In genomic region chr19:34269968-34270621, GRCh38 we compare ENCODE assay signal across 8 cellular contexts. TPM values are rescaled to one million over a fixed set of nuclear protein-coding genes. Genes with fewer than 3 reads are reported as not detected.
DNase-seq lines count a peak whose midpoint lies in the region; ATAC-seq and TF ChIP-seq lines count a peak whose summit lies in the region.

No MANE protein-coding gene starts in this region.

- H3K27ac ChIP-seq in left ventricle myocardium inferior (replicated peaks), result peak overlapping the region; percentile 88

- TF ChIP-seq CTCF in GM13977 (IDR thresholded peaks at IDR 0.05; ENCODE audit: extremely low read depth, insufficient read depth, missing control alignments) (no peak), left ventricle myocardium inferior (IDR thresholded peaks at IDR 0.05; ENCODE audit: borderline replicate concordance) (no peak)

- H3K36me3 Mint-ChIP-seq in activated naive CD4-positive, alpha-beta T cell treated with anti-CD3 and anti-CD28 coated beads, Interleukin-2, amount 50 U/mL, for 72 hours, result peaks cover 0 to 19% of the 10 kb centered on the region in 2 donors

- no peaks in the 10 kb centered on the region for H3K27me3 ChIP-seq in left ventricle myocardium inferior (ENCODE audit: low read depth)

- peaks cover 0 to 6% of the 10 kb centered on the region in 2 donors for H3K9me3 Mint-ChIP-seq in activated naive CD4-positive, alpha-beta T cell treated with anti-CD3 and anti-CD28 coated beads, Interleukin-2, amount 50 U/mL, for 72 hours

- H3K27ac Mint-ChIP-seq in activated naive CD4-positive, alpha-beta T cell treated with anti-CD3 and anti-CD28 coated beads, Interleukin-2, amount 50 U/mL, for 72 hours, result peak overlapping the region; percentile 93 to 98

- peaks cover 89% of the 10 kb centered on the region for H3K4me1 ChIP-seq in left ventricle myocardium inferior

- intact Hi-C loops in left ventricle myocardium inferior (cut with micrococcal nuclease), result loop anchor here (10.0 kb wide), 1 partner anchor 45 kb away; no protein-coding TSS in a partner anchor

- peak; percentile 43 for DNase-seq in GM13977 (ENCODE audit: low spot score)
- DNase-seq in SKM-1 (lab: John Stamatoyannopoulos, UW; ENCODE audit: unreplicated experiment), result peak; percentile 48
- DNase-seq in activated naive CD4-positive, alpha-beta T cell treated with anti-CD3 and anti-CD28 coated beads, Interleukin-2, amount 50 U/mL, for 72 hours (ENCODE audit: low spot score in 2 of 2), result peak; percentile 52 to 80
- DNase-seq in left ventricle myocardium inferior, result peak; percentile 43
- peak; percentile 26 for DNase-seq in skeletal muscle cell (ENCODE audit: low read depth)
- DNase-seq in SHP77 (lab: John Stamatoyannopoulos, UW), result no peak
- DNase-seq in NCI-H2081 treated with DMSO at 0.1 percent for 48 hours (lab: John Stamatoyannopoulos, UW), result no peak

- H3K4me3 ChIP-seq in left ventricle myocardium inferior (peak overlapping the region; percentile 56), skeletal muscle cell (ENCODE audit: low read depth, low read length) (no peak overlapping the region)

- in situ Hi-C loops in GM13977 (cut with MboI; ENCODE audit: low pct_unique_long_range_greater_than_20kb, low sequenced_read_pairs, unreplicated experiment), result no loop called here

- peak; percentile 61 for ATAC-seq in HG03066 (IDR thresholded peaks at IDR 0.05; ENCODE audit: low read depth, unreplicated experiment)
- ATAC-seq in activated naive CD4-positive, alpha-beta T cell treated with anti-CD3 and anti-CD28 coated beads, Interleukin-2, amount 50 U/mL, for 72 hours, result peak; percentile 96 to 97

- no peaks in the 10 kb centered on the region for H3K9me3 ChIP-seq in left ventricle myocardium inferior (replicated peaks)

- H3K36me3 ChIP-seq in left ventricle myocardium inferior, result no peaks in the 10 kb centered on the region

RNA-seq across cellular contexts. Expression of gene GARRE1, which starts 15.7 kb away (rescaled TPM):
- 10 to 100 TPM; 11.7 to 15.0 TPM for total RNA-seq in activated naive CD4-positive, alpha-beta T cell treated with anti-CD3 and anti-CD28 coated beads, Interleukin-2, amount 50 U/mL, for 72 hours
- 20.9 TPM for total RNA-seq in left ventricle myocardium inferior

Comparison
In these comparisons a context has a peak if more than half of its experiments do, and no peak if none do; other contexts are left out.
1. DNase-seq: peak in GM13977 (single experiment), SKM-1 (single experiment), activated naive CD4-positive, alpha-beta T cell treated with anti-CD3 and anti-CD28 coated beads, Interleukin-2, amount 50 U/mL, for 72 hours (2 of 2), left ventricle myocardium inferior (single experiment) and skeletal muscle cell (single experiment); none in SHP77 (0 of 2) and NCI-H2081 treated with DMSO at 0.1 percent for 48 hours (single experiment).